22 cellular contexts compared by ENCODE assay signal in genomic region chr7:50372921-50373320, GRCh38.
DNase-seq lines count a peak whose midpoint lies in the region; ATAC-seq and TF ChIP-seq lines count a peak whose summit lies in the region.
"Had no signal": no experiment of that assay in that cellular context is flagged by ENCODE, and none has a peak within 500 bp of the region (broad histone marks: within the 10 kb centered on the region; RNA-seq: fewer than 3 reads in every experiment).

No MANE protein-coding gene starts in this region.

- no peak for ATAC-seq in activated CD4-positive, alpha-beta T cell treated with anti-CD3 and anti-CD28 coated beads for 36 hours
- ATAC-seq in CD4-positive, alpha-beta T cell (ENCODE audit: poor library complexity), result no peak
- no peak for ATAC-seq in activated CD8-positive, alpha-beta T cell treated with anti-CD3 and anti-CD28 coated beads for 36 hours
- no peak for ATAC-seq in GM21717 (IDR thresholded peaks at IDR 0.05; ENCODE audit: unreplicated experiment)
- no peak for ATAC-seq in GM19452 (IDR thresholded peaks at IDR 0.05; ENCODE audit: unreplicated experiment)
- ATAC-seq: gastrocnemius medialis, lower lobe of right lung, SK-N-SH treated with all-trans-retinoic acid at 6 μM for 48 hours had no signal

- H3K9me3 ChIP-seq in CD4-positive, alpha-beta T cell (ENCODE audit: control insufficient read depth, low read length), result no peaks in the 10 kb centered on the region
- H3K9me3 ChIP-seq: ascending aorta, BE2C, lower lobe of right lung, uterus had no signal

- peak overlapping the region; percentile 93 for H3K27ac Mint-ChIP-seq in activated CD4-positive, alpha-beta T cell treated with anti-CD3 and anti-CD28 coated beads for 36 hours
- no peak overlapping the region for H3K27ac Mint-ChIP-seq in CD4-positive, alpha-beta T cell
- peak overlapping the region; percentile 94 for H3K27ac Mint-ChIP-seq in activated CD8-positive, alpha-beta T cell treated with anti-CD3 and anti-CD28 coated beads for 36 hours
- H3K27ac Mint-ChIP-seq in immature natural killer cell, result peak overlapping the region; percentile 64 to 88 (median 83)

- intact Hi-C loops in activated CD4-positive, alpha-beta T cell treated with anti-CD3 and anti-CD28 coated beads for 36 hours (cut with DNase I, micrococcal nuclease), result loop anchor here in 1 of 2 experiments (1.0 to 5.0 kb wide), 2 partner anchors 24 to 44 kb away; no protein-coding TSS in a partner anchor
- intact Hi-C loops in CD4-positive, alpha-beta T cell (cut with DNase I, micrococcal nuclease), result no loop called here
- intact Hi-C loops in activated CD8-positive, alpha-beta T cell treated with anti-CD3 and anti-CD28 coated beads for 36 hours (cut with micrococcal nuclease), result loop anchor here (2.0 to 5.0 kb wide), 2 partner anchors 20 to 231 kb away; no protein-coding TSS in a partner anchor

- DNase-seq in activated CD4-positive, alpha-beta T cell treated with anti-CD3 and anti-CD28 coated beads for 36 hours, result no peak
- no peak for DNase-seq in activated CD4-positive, alpha-beta T cell treated with anti-CD3 and anti-CD28 coated beads, Interleukin-2, amount 50 U/mL, for 4 hours
- DNase-seq in CD4-positive, alpha-beta T cell, result no peak
- no peak for DNase-seq in activated CD8-positive, alpha-beta T cell treated with anti-CD3 and anti-CD28 coated beads for 36 hours
- DNase-seq in immature natural killer cell (no peak), HT-29 (ENCODE audit: low spot score) (no peak)
- DNase-seq: activated CD4-positive, alpha-beta T cell treated with anti-CD3 and anti-CD28 coated beads for 4 hours; BE2C; central memory CD4-positive, alpha-beta T cell; gastrocnemius medialis; IMR-90; lower lobe of right lung; MG63; NCI-H1417 treated with DMSO at 0.1 percent for 48 hours; NCI-H526; uterus had no signal

- H3K27ac ChIP-seq in CD4-positive, alpha-beta T cell (ENCODE audit: low read depth, low read length), result peak overlapping the region; percentile 51
- H3K27ac ChIP-seq: ascending aorta, esophagus muscularis mucosa, gastrocnemius medialis, lower lobe of right lung, right atrium auricular region, uterus had no signal

- peaks cover 92% of the 10 kb centered on the region for H3K36me3 Mint-ChIP-seq in activated CD4-positive, alpha-beta T cell treated with anti-CD3 and anti-CD28 coated beads for 36 hours (ENCODE audit: low read depth)
- peaks cover 97% of the 10 kb centered on the region for H3K36me3 Mint-ChIP-seq in CD4-positive, alpha-beta T cell (ENCODE audit: low read depth)
- peaks cover 93% of the 10 kb centered on the region for H3K36me3 Mint-ChIP-seq in activated CD8-positive, alpha-beta T cell treated with anti-CD3 and anti-CD28 coated beads for 36 hours (ENCODE audit: low read depth)
- peaks cover 16 to 52% (median 23%) of the 10 kb centered on the region in 3 donors for H3K36me3 Mint-ChIP-seq in immature natural killer cell

- CTCF ChIA-PET in activated CD4-positive, alpha-beta T cell treated with anti-CD3 and anti-CD28 coated beads for 36 hours (lab: Charles Lee), result interaction anchor here (0.7 to 7.3 kb wide), 7 partner anchors 13 to 280 kb away, joined by 3 to 96 read pairs (median 5); partner anchors contain the start of gene ZPBP
- CTCF ChIA-PET in CD4-positive, alpha-beta T cell (lab: Charles Lee), result interaction anchor here (1.0 to 2.7 kb wide), 2 partner anchors 45 to 167 kb away, joined by 3 to 16 read pairs; no protein-coding TSS in a partner anchor
- CTCF ChIA-PET in activated CD8-positive, alpha-beta T cell treated with anti-CD3 and anti-CD28 coated beads for 36 hours (lab: Charles Lee), result interaction anchor here (1.3 to 12.6 kb wide), 5 partner anchors 19 to 230 kb away, joined by 3 to 145 read pairs (median 3); no protein-coding TSS in a partner anchor

- no peak for TF ChIP-seq CTCF in CD4-positive, alpha-beta T cell (IDR thresholded peaks at IDR 0.05)
- TF ChIP-seq CTCF in activated CD8-positive, alpha-beta T cell treated with anti-CD3 and anti-CD28 coated beads for 36 hours (IDR thresholded peaks at IDR 0.05), result no peak

- H3K4me1 Mint-ChIP-seq in activated CD4-positive, alpha-beta T cell treated with anti-CD3 and anti-CD28 coated beads for 36 hours, result peaks cover 99% of the 10 kb centered on the region
- H3K4me1 Mint-ChIP-seq in CD4-positive, alpha-beta T cell (ENCODE audit: low read depth), result peaks cover 97% of the 10 kb centered on the region
- peaks cover 95% of the 10 kb centered on the region for H3K4me1 Mint-ChIP-seq in activated CD8-positive, alpha-beta T cell treated with anti-CD3 and anti-CD28 coated beads for 36 hours (ENCODE audit: low read depth)
- H3K4me1 Mint-ChIP-seq in immature natural killer cell, result peaks cover 90 to 98% of the 10 kb centered on the region in 2 donors

- H3K4me3 Mint-ChIP-seq in activated CD4-positive, alpha-beta T cell treated with anti-CD3 and anti-CD28 coated beads for 36 hours, result no peak overlapping the region
- peak overlapping the region; percentile 66 for H3K4me3 Mint-ChIP-seq in CD4-positive, alpha-beta T cell
- H3K4me3 Mint-ChIP-seq in activated CD8-positive, alpha-beta T cell treated with anti-CD3 and anti-CD28 coated beads for 36 hours, result no peak overlapping the region
- no peak overlapping the region for H3K4me3 Mint-ChIP-seq in immature natural killer cell

- no peaks in the 10 kb centered on the region for H3K27me3 Mint-ChIP-seq in activated CD4-positive, alpha-beta T cell treated with anti-CD3 and anti-CD28 coated beads for 36 hours
- H3K27me3 Mint-ChIP-seq in CD4-positive, alpha-beta T cell, result no peaks in the 10 kb centered on the region
- no peaks in the 10 kb centered on the region for H3K27me3 Mint-ChIP-seq in activated CD8-positive, alpha-beta T cell treated with anti-CD3 and anti-CD28 coated beads for 36 hours
- H3K27me3 Mint-ChIP-seq in immature natural killer cell (ENCODE audit: low read depth in 3 of 3), result peaks cover 0 to 7% (median 6%) of the 10 kb centered on the region in 3 donors

- H3K27me3 ChIP-seq in CD4-positive, alpha-beta T cell (ENCODE audit: control insufficient read depth, insufficient read depth, low read length), result no peaks in the 10 kb centered on the region
- H3K27me3 ChIP-seq: ascending aorta, esophagus muscularis mucosa, gastrocnemius medialis, MG63, right atrium auricular region, uterus had no signal

- no peaks in the 10 kb centered on the region for H3K9me3 Mint-ChIP-seq in activated CD4-positive, alpha-beta T cell treated with anti-CD3 and anti-CD28 coated beads for 36 hours (ENCODE audit: low read depth)
- no peaks in the 10 kb centered on the region for H3K9me3 Mint-ChIP-seq in CD4-positive, alpha-beta T cell
- H3K9me3 Mint-ChIP-seq in activated CD8-positive, alpha-beta T cell treated with anti-CD3 and anti-CD28 coated beads for 36 hours, result no peaks in the 10 kb centered on the region
- no peaks in the 10 kb centered on the region for H3K9me3 Mint-ChIP-seq in immature natural killer cell

- POLR2A ChIA-PET in activated CD4-positive, alpha-beta T cell treated with anti-CD3 and anti-CD28 coated beads for 36 hours (lab: Charles Lee), result interaction anchor here (0.7 to 1.4 kb wide), 5 partner anchors 11 to 225 kb away, joined by 3 to 4 read pairs (median 3); no protein-coding TSS in a partner anchor
- POLR2A ChIA-PET in CD4-positive, alpha-beta T cell (lab: Charles Lee), result interaction anchor here (0.6 to 43.3 kb wide), 14 partner anchors 9 to 292 kb away, joined by 3 to 2111 read pairs (median 5); partner anchors contain the start of gene IKZF1
- POLR2A ChIA-PET in activated CD8-positive, alpha-beta T cell treated with anti-CD3 and anti-CD28 coated beads for 36 hours (lab: Charles Lee), result interaction anchor here (1.0 to 40.7 kb wide), 11 partner anchors 11 to 206 kb away, joined by 3 to 1646 read pairs (median 5); partner anchors contain the start of gene IKZF1
